In the genomic region with DNA sequence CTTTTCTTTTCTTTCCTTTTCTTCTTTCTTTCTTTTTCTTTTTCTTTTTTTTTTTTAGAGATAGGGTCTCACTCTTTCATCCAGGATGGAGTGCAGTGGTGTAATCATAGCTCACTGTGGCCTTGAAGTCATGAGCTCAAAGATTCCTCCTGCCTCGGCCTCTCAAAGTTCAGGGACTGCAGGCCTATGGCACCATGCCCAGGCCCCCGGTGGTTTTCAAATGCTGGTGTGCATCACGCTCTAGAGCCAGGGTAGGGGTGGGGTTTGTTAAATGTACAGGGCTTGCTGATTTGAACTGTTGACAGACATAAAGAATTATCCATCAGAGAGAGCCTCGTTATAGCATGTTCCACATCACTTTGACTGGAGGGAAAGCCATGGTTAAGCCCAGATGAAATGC, we compare ENCODE assay signal across 24 cellular contexts. TPM values are rescaled to one million over a fixed set of nuclear protein-coding genes. Genes with fewer than 3 reads are reported as not detected.
"Had no signal": no experiment of that assay in that cellular context is flagged by ENCODE, and none has a peak within 500 bp of the region (broad histone marks: within the 10 kb centered on the region; RNA-seq: fewer than 3 reads in every experiment).

No MANE protein-coding gene starts in this region.

- FAIRE-seq: RCC 7860 had no signal

- DNase-seq: activated CD4-positive, alpha-beta T cell treated with anti-CD3 and anti-CD28 coated beads for 1 hour; activated CD4-positive, alpha-beta T cell treated with anti-CD3 and anti-CD28 coated beads, Interleukin-2, amount 10 ng/mL, durations not matched to agents 24 days and 14 days; activated CD4-positive, alpha-beta T cell treated with anti-CD3 and anti-CD28 coated beads, Interleukin-2, amount 50 U/mL, for 48 hours; activated CD8-positive, alpha-beta memory T cell treated with anti-CD3 and anti-CD28 coated beads, Interleukin-2, amount 10 ng/mL, durations not matched to agents 7 days and 5 days; activated effector memory CD4-positive, alpha-beta T cell treated with Interleukin-2 at 50 U/mL for 16 hours; activated naive CD4-positive, alpha-beta T cell; activated naive CD8-positive, alpha-beta T cell treated with anti-CD3 and anti-CD28 coated beads, Interleukin-2, amount 50 U/mL, for 24 hours; activated T-cell treated with anti-CD3 and anti-CD28 coated beads, Interleukin-2, amount 50 U/mL, for 24 hours; caudate nucleus; MV-4-11; NCI-H1092 treated with DMSO at 0.1 percent for 48 hours; NCI-H1436; NCI-H1694 treated with DMSO at 0.1 percent for 48 hours; NCI-H2029 treated with DMSO at 0.1 percent for 48 hours; NCI-H510A treated with DMSO at 0.1 percent for 48 hours; NCI-H69; PC-3; SHP77 treated with DMSO at 0.1 percent for 48 hours had no signal

- ATAC-seq: activated CD8-positive, alpha-beta memory T cell treated with anti-CD3 and anti-CD28 coated beads, Interleukin-2, amount 10 ng/mL, durations not matched to agents 7 days and 5 days; activated naive CD4-positive, alpha-beta T cell treated with anti-CD3 and anti-CD28 coated beads, Interleukin-2, amount 50 U/mL, for 72 hours; activated naive CD8-positive, alpha-beta T cell treated with anti-CD3 and anti-CD28 coated beads, Interleukin-2, amount 50 U/mL, for 24 hours; PC-3; WTC11 had no signal

- H3K27ac ChIP-seq: KMS-11 had no signal

RNA-seq across cellular contexts. Expression of a gene that starts 25.0 kb away (rescaled TPM):
- total RNA-seq: activated CD4-positive, alpha-beta T cell treated with anti-CD3 and anti-CD28 coated beads, Interleukin-2, amount 10 ng/mL, durations not matched to agents 24 days and 14 days; MCF 10A; PC-3; SK-MEL-5 had no signal
